ENCODE assay signal across 9 cellular contexts in the genomic region with DNA sequence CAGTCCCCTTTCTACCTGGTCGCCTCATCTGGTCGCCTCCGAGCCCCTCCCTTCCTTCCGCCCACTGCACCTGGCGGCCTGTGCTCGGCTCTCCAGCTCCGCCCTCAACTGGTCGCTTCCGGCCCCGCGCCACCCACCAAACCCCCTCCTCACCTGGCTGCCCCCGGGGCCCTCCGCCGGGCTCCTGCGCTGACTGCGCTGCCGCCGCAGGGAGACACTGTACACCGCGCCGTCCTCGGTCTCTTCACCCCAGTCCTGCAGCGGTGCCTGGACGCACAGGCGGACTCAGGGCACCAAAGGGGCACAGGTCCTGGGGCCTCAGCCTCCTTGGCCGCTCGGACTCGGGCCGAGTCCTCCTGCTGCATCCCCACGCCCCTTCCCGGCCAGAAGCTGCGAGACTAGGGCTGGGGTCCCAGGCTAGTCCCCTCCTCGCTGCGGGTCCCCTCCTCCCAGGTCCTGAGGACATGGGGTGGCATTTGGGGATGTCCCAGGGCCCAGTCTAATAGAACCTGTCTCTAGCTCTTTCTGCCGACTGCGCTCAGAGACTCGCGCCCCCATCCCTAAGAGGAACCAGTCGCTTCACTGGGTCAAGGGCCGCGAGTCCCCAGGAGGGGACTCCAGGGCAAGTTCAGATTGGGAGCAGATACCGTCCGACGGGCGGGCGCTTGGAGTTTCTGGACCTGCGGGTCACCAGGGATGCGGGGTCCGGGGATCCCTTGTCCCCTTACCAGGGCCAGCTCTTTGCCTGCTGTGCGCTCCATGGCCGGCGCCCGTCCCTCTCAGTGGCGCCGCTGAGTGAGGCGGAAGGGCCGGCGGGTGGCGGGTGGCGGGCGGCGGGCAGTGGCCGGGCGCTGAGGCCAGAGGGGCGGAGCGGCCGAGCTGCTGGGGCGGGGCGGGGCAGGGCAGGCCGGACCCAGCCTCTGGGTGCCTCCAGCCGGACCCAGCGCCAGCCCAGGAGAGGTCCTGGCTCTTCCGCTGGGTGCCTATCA. TPM values are rescaled to one million over a fixed set of nuclear protein-coding genes. Genes with fewer than 3 reads are reported as not detected.
DNase-seq lines count a peak whose midpoint lies in the region; ATAC-seq and TF ChIP-seq lines count a peak whose summit lies in the region.
"Had no signal": no experiment of that assay in that cellular context is flagged by ENCODE, and none has a peak within 500 bp of the region (broad histone marks: within the 10 kb centered on the region; RNA-seq: fewer than 3 reads in every experiment).

A gene with protein sequence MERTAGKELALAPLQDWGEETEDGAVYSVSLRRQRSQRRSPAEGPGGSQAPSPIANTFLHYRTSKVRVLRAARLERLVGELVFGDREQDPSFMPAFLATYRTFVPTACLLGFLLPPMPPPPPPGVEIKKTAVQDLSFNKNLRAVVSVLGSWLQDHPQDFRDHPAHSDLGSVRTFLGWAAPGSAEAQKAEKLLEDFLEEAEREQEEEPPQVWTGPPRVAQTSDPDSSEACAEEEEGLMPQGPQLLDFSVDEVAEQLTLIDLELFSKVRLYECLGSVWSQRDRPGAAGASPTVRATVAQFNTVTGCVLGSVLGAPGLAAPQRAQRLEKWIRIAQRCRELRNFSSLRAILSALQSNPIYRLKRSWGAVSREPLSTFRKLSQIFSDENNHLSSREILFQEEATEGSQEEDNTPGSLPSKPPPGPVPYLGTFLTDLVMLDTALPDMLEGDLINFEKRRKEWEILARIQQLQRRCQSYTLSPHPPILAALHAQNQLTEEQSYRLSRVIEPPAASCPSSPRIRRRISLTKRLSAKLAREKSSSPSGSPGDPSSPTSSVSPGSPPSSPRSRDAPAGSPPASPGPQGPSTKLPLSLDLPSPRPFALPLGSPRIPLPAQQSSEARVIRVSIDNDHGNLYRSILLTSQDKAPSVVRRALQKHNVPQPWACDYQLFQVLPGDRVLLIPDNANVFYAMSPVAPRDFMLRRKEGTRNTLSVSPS (minus strand): TSS at position 797 of the 989 bp plus-strand sequence. CDS start 36 bp downstream, at position 761.

- H3K36me3 ChIP-seq in MG63 (no peaks in the 10 kb centered on the region), mammary epithelial cell (ENCODE audit: insufficient read depth, low read length) (no peaks in the 10 kb centered on the region), lung (ENCODE audit: control insufficient read depth in 2 of 2, insufficient read depth in 2 of 2, low read length in 2 of 2) (no peaks in the 10 kb centered on the region), vagina (no peaks in the 10 kb centered on the region)

- H3K9me3 ChIP-seq in MG63 (peaks cover 4% of the 10 kb centered on the region; the same call in 1 of the 2 replicates), mammary epithelial cell (replicated peaks; ENCODE audit: insufficient read depth, low read length) (no peaks in the 10 kb centered on the region), lung (ENCODE audit: control insufficient read depth in 2 of 2, insufficient read depth in 1 of 2, low read length in 1 of 2) (peaks cover 0 to 2% of the 10 kb centered on the region in 2 donors), vagina (no peaks in the 10 kb centered on the region)

- H2AFZ ChIP-seq in mammary epithelial cell (ENCODE audit: low read depth, low read length), result peak within 1 kb of the TSS; percentile 62

- H3K79me2 ChIP-seq in mammary epithelial cell (ENCODE audit: insufficient read depth, low read length), result no peaks in the 10 kb centered on the region

- H3K4me3 ChIP-seq in MG63 (peak within 1 kb of the TSS; percentile 32), mammary epithelial cell (replicated peaks in 1 of 3; ENCODE audit: insufficient read depth in 1 of 3, low read depth in 2 of 3, low read length in 3 of 3) (peak within 1 kb of the TSS in 1 of 3 experiments; percentile 15), lung (peak within 1 kb of the TSS; percentile 33), vagina (peak within 1 kb of the TSS; percentile 49 to 51)

- H3K27me3 ChIP-seq in MG63, result peaks cover 60% of the 10 kb centered on the region
- H3K27me3 ChIP-seq in mammary epithelial cell (ENCODE audit: insufficient read depth, low read length), result peaks cover 2% of the 10 kb centered on the region
- H3K27me3 ChIP-seq in lung (ENCODE audit: control insufficient read depth, insufficient read depth), result no peaks in the 10 kb centered on the region
- no peaks in the 10 kb centered on the region for H3K27me3 ChIP-seq in vagina

- in situ Hi-C loops in mammary epithelial cell (cut with MboI; ENCODE audit: low sequenced_read_pairs in 2 of 2), result no loop called here

- no peak within 1 kb of the TSS for H3K9ac ChIP-seq in mammary epithelial cell (ENCODE audit: insufficient read depth, low read length)

- ATAC-seq in lung (ENCODE audit: insufficient read depth, low FRiP score) (peak; percentile 63), GM21390 (IDR thresholded peaks at IDR 0.05; ENCODE audit: unreplicated experiment) (no peak), HG02885 (IDR thresholded peaks at IDR 0.05; ENCODE audit: poor library complexity, unreplicated experiment) (no peak)

- WGBS in mammary epithelial cell (ENCODE audit: low coverage, missing lambda C conversion rate), result 44% methylated on average over 21 of the region's 73 CpGs
- WGBS in lung, 2 donors, result 3% methylated on average over 60 to 73 of the region's 73 CpGs

- no TSS peak for BruUV-seq in mammary epithelial cell (replicated peaks; lab: Mats Ljungman, UMichigan)

- DNase-seq in MG63 (peak; percentile 62), mammary epithelial cell (no peak), lung (ENCODE audit: low spot score) (peak; percentile 44), vagina (ENCODE audit: extremely low spot score in 2 of 2) (no peak), SIG-M5 (lab: John Stamatoyannopoulos, UW) (no peak)
- DNase-seq: activated naive CD8-positive, alpha-beta T cell treated with anti-CD3 and anti-CD28 coated beads, Interleukin-2, amount 10 ng/mL, durations not matched to agents 7 days and 5 days had no signal

- intact Hi-C loops in mammary epithelial cell (cut with micrococcal nuclease) (no loop called here), vagina (cut with DNase I) (no loop called here)

- TF ChIP-seq CTCF in C4-2B (conservative IDR thresholded peaks at IDR 0.05) (no peak), mammary epithelial cell (conservative IDR thresholded peaks at IDR 0.05 in 1 of 2, IDR thresholded peaks at IDR 0.05 in 1 of 2; ENCODE audit: extremely low read depth in 1 of 2, insufficient read depth in 1 of 2, low read depth in 1 of 2, low read length in 2 of 2) (no peak), lung (IDR thresholded peaks at IDR 0.05; ENCODE audit: control extremely low read depth, extremely low read depth) (no peak), vagina (IDR thresholded peaks at IDR 0.05) (no peak)

- TF ChIP-seq POLR2A in vagina (IDR thresholded peaks at IDR 0.05), result no peak

- peak within 1 kb of the TSS; percentile 79 for H3K27ac ChIP-seq in C4-2B
- H3K27ac ChIP-seq in mammary epithelial cell (ENCODE audit: insufficient read depth, low read depth, low read length), result no peak within 1 kb of the TSS
- H3K27ac ChIP-seq in lung (ENCODE audit: low read depth in 1 of 2, low read length in 1 of 2), result peak within 1 kb of the TSS in 1 of 2 donors; percentile 50
- H3K27ac ChIP-seq in vagina, result peak within 1 kb of the TSS; percentile 68

- CTCF ChIA-PET in mammary epithelial cell (lab: Charles Lee; ENCODE audit: low non-redundant PET), result no interaction called here

- H3K4me1 ChIP-seq in mammary epithelial cell (ENCODE audit: insufficient read depth, low read length) (peaks cover 14% of the 10 kb centered on the region), lung (ENCODE audit: control insufficient read depth in 2 of 2, insufficient read depth in 2 of 2, low read length in 2 of 2) (peaks cover 0 to 21% of the 10 kb centered on the region in 2 donors), vagina (peaks cover 50% of the 10 kb centered on the region)

- dilution Hi-C loops in mammary epithelial cell (cut with HindIII; ENCODE audit: low sequenced_read_pairs), result no loop called here

- H4K20me1 ChIP-seq in mammary epithelial cell (ENCODE audit: insufficient read depth, low read length), result no peaks in the 10 kb centered on the region

- peak within 1 kb of the TSS; percentile 68 for H3K4me2 ChIP-seq in mammary epithelial cell (ENCODE audit: insufficient read depth, low read depth, low read length)

RNA-seq across cellular contexts. Expression of the gene that starts here (rescaled TPM):
- 0.10 TPM in 1 of 2 replicates, not detected in the other for total RNA-seq in MG63 (2014; rRNA removed; shearing (Covaris generic); ENCODE audit: low replicate concordance)
- total RNA-seq in mammary epithelial cell (1 to 10 TPM in 1 of 2 donors, under 1 TPM in 1; 0.24 to 1.8 TPM), lung (10 to 100 TPM; 35.2 to 45.2 TPM), vagina (19.6 TPM)
- polyA plus RNA-seq in mammary epithelial cell (0.20 TPM), lung (10 to 100 TPM; 10.4 to 39.3 TPM)
- not detected for polyA minus RNA-seq in mammary epithelial cell
- total RNA-seq: activated naive CD8-positive, alpha-beta T cell treated with anti-CD3 and anti-CD28 coated beads, Interleukin-2, amount 10 ng/mL, durations not matched to agents 7 days and 5 days had no signal

Comparison
In these comparisons a context has a peak if more than half of its experiments do, and no peak if none do; other contexts are left out.
1. Peak in DNase-seq and H3K4me3 ChIP-seq in MG63; RNA of the gene not detected or under 1 TPM.